9 cellular contexts compared by ENCODE assay signal in the genomic region with DNA sequence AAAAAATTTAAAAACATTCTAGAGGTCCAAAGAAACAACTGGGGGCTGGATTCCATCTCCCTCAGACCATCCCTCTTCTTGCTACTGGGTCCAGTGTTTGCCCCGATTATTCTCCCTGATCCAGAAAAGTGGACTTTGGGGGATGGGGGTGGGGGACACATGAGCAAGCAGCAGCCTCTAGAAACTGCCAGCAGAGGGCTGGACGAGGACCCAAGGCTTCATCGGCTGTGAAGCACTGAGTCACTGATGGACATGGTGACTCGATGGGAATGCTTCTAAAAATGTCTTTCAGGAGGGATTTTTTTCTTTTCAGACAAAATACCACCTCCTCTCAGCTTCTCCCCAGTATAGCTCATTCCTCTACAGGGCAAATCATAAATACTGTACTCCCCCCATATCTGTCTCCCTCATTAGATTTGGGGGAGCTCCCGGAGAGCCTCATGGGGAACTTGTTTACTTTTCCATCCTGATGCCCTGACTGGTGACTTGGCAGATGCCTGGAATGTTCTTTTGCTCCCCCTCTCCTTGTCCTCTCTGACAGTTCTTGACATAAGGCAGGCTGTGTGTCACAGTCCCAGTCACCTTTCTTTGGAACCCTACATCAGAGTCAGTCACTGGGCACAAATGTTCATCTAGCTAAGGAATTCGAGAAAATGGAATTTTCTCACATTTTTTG.
DNase-seq lines count a peak whose midpoint lies in the region; ATAC-seq and TF ChIP-seq lines count a peak whose summit lies in the region.
"Had no signal": no experiment of that assay in that cellular context is flagged by ENCODE, and none has a peak within 500 bp of the region (broad histone marks: within the 10 kb centered on the region; RNA-seq: fewer than 3 reads in every experiment).

No MANE protein-coding gene starts in this region.

- peak; percentile 21 for DNase-seq in H4 (ENCODE audit: low spot score)
- peak in 1 of 2 donors; percentile 32 for DNase-seq in foreskin keratinocyte
- peak; percentile 69 for DNase-seq in stromal cell of bone marrow (ENCODE audit: low read depth)
- DNase-seq in NAMALWA (ENCODE audit: low spot score): no peak
- DNase-seq: effector memory CD4-positive, alpha-beta T cell; NCI-H526 had no signal

- TF ChIP-seq CTCF in VCaP (conservative IDR thresholded peaks at IDR 0.05): 0 out of 2 replicates have a peak, but pooled peaks have one; percentile 13
- peak; percentile 29 for TF ChIP-seq CTCF in foreskin keratinocyte (conservative IDR thresholded peaks at IDR 0.05)

- peak; percentile 41 for ATAC-seq in foreskin keratinocyte
- ATAC-seq in GM19328 (IDR thresholded peaks at IDR 0.05; ENCODE audit: unreplicated experiment): no peak
- no peak for ATAC-seq in HG02759 (IDR thresholded peaks at IDR 0.05; ENCODE audit: unreplicated experiment)

- H3K27ac ChIP-seq in VCaP: no peak overlapping the region
- H3K27ac ChIP-seq in foreskin keratinocyte: no peak overlapping the region

- H3K27me3 ChIP-seq in foreskin keratinocyte: peaks cover 3% of the 10 kb centered on the region

- no peaks in the 10 kb centered on the region for H3K4me1 ChIP-seq in foreskin keratinocyte
